In the genomic region with DNA sequence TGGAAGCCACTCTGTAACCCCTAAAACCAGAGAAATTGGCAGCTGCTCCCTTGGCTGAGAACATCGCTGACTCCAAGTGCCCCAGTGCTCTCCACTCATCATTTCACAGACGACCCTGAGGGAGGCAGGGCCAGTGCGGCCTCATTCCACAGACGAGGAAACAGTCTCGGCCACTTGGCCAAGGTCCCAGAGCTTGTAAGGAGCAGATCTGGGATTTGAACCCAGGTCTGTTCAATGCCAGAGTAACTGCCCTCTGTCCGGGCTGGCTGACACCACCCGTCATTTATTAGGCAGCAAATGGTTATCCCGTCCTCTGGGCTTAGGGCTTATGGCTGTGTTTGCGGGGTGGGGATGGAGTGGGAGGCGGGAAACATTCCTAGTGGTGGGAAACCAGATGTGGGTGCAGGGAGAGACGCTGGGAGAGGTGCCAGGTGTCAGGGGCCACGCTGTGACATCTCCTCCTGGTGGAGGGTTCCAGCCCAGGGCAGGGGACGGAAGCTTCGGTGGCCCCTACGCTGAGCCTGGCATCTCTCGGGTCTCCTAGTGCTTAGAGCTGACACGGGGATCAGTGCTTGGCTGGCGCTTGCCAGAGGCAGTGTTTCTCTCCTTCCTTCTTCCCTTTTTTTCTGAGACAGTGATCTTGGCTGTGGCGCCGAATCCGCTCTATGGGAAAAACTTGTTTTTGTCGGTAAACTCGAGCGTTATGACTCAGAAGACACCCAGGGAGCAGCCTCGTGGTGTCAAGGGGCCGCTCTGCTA, we compare ENCODE assay signal across 9 cellular contexts. TPM values are rescaled to one million over a fixed set of nuclear protein-coding genes. Genes with fewer than 3 reads are reported as not detected.
DNase-seq lines count a peak whose midpoint lies in the region; ATAC-seq and TF ChIP-seq lines count a peak whose summit lies in the region.
"Had no signal": no experiment of that assay in that cellular context is flagged by ENCODE, and none has a peak within 500 bp of the region (broad histone marks: within the 10 kb centered on the region; RNA-seq: fewer than 3 reads in every experiment).

No MANE protein-coding gene starts in this region.

- H4K8ac ChIP-seq in IMR-90 (ENCODE audit: low read depth in 2 of 2, low read length in 2 of 2): peak overlapping the region in 1 of 2 experiments; percentile 19; a peak in 1 of 4 replicates

- TF ChIP-seq RAD21 in IMR-90 (IDR thresholded peaks at IDR 0.05; ENCODE audit: low read length): no peak

- peaks cover 50% of the 10 kb centered on the region for H3K27me3 Mint-ChIP-seq in dendritic cell treated with granulocyte-macrophage colony-stimulating factor and Interleukin-4, amounts not matched to agents 40 ng/mL and 50 ng/mL, for 4 days

- TF ChIP-seq CTCF in IMR-90 (conservative IDR thresholded peaks at IDR 0.05; ENCODE audit: low read depth, low read length) (no peak), lower lobe of right lung (IDR thresholded peaks at IDR 0.05) (no peak)

- H3K36me3 Mint-ChIP-seq in dendritic cell treated with granulocyte-macrophage colony-stimulating factor and Interleukin-4, amounts not matched to agents 40 ng/mL and 50 ng/mL, for 4 days (ENCODE audit: low read depth): no peaks in the 10 kb centered on the region

- H3K9me3 Mint-ChIP-seq in dendritic cell treated with granulocyte-macrophage colony-stimulating factor and Interleukin-4, amounts not matched to agents 40 ng/mL and 50 ng/mL, for 4 days: no peaks in the 10 kb centered on the region

- H3K18ac ChIP-seq in IMR-90 (ENCODE audit: low read depth, low read length): no peak overlapping the region

- H2BK20ac ChIP-seq in IMR-90 (ENCODE audit: low read depth, low read length): peak overlapping the region; percentile 16; the same call in 1 of the 2 replicates

- H3K27ac ChIP-seq in IMR-90 (ENCODE audit: insufficient read depth, low read length) (no peak overlapping the region), lower lobe of right lung (peak overlapping the region; percentile 13), subcutaneous abdominal adipose tissue (ENCODE audit: low read depth, low read length) (no peak overlapping the region)

- H4K5ac ChIP-seq in IMR-90 (ENCODE audit: low read depth, low read length): no peak overlapping the region

- H3K36me3 ChIP-seq in IMR-90 (ENCODE audit: control insufficient read depth, insufficient read depth, low read length) (no peaks in the 10 kb centered on the region), lower lobe of right lung (no peaks in the 10 kb centered on the region), subcutaneous abdominal adipose tissue (ENCODE audit: control insufficient read depth in 5 of 5, insufficient read depth in 5 of 5, low read length in 5 of 5) (no peaks in the 10 kb centered on the region)

- no peak overlapping the region for H3K4ac ChIP-seq in IMR-90 (ENCODE audit: low read depth, low read length)

- no peak overlapping the region for H2BK120ac ChIP-seq in IMR-90 (ENCODE audit: low read depth, low read length)

- no peak overlapping the region for H2BK15ac ChIP-seq in IMR-90 (ENCODE audit: low read depth, low read length)

- H2AFZ ChIP-seq in IMR-90 (replicated peaks; ENCODE audit: low read length, poor library complexity): peak overlapping the region; percentile 84

- H3K9me3 ChIP-seq in IMR-90 (ENCODE audit: control insufficient read depth, insufficient read depth, low read length) (no peaks in the 10 kb centered on the region; the same call in 1 of the 2 replicates), lower lobe of right lung (no peaks in the 10 kb centered on the region), subcutaneous abdominal adipose tissue (ENCODE audit: control insufficient read depth in 5 of 5, low read length in 5 of 5) (peaks cover 0 to 5% (median 0%) of the 10 kb centered on the region in 5 donors)

- H2AK5ac ChIP-seq in IMR-90 (ENCODE audit: low read depth, low read length): peak overlapping the region; percentile 69

- H3K4me3 Mint-ChIP-seq in dendritic cell treated with granulocyte-macrophage colony-stimulating factor and Interleukin-4, amounts not matched to agents 40 ng/mL and 50 ng/mL, for 4 days: no peak overlapping the region

- H2BK5ac ChIP-seq in IMR-90 (ENCODE audit: low read depth, low read length, poor library complexity, severe bottlenecking): no peak overlapping the region

- WGBS in IMR-90 (ENCODE audit: extremely low coverage in 2 of 2, insufficient read length in 1 of 2), 2 experiments: 25% methylated on average over 11 of the region's 26 CpGs; no CpG with 5 or more reads in 1 of the 2 experiments

- H3K27me3 ChIP-seq in IMR-90 (ENCODE audit: control insufficient read depth, insufficient read depth, low read length): peaks cover 12% of the 10 kb centered on the region
- peaks cover 7% of the 10 kb centered on the region for H3K27me3 ChIP-seq in lower lobe of right lung (ENCODE audit: low read depth)
- H3K27me3 ChIP-seq in subcutaneous abdominal adipose tissue (ENCODE audit: control insufficient read depth in 5 of 5, insufficient read depth in 4 of 5, low read length in 5 of 5): peaks cover 0 to 22% (median 7%) of the 10 kb centered on the region in 5 donors

- H3K9me1 ChIP-seq in IMR-90 (ENCODE audit: insufficient read depth, low read length): no peaks in the 10 kb centered on the region

- ATAC-seq in IMR-90 (ENCODE audit: low read depth): no peak
- ATAC-seq in lower lobe of right lung: no peak
- no peak for ATAC-seq in HG03457 (IDR thresholded peaks at IDR 0.05; ENCODE audit: unreplicated experiment)
- no peak for ATAC-seq in GM18519 (IDR thresholded peaks at IDR 0.05; ENCODE audit: low FRiP score, unreplicated experiment)

- CTCF ChIA-PET in IMR-90 (lab: Yijun Ruan, JAX): no interaction called here

- H3K9ac ChIP-seq in IMR-90 (ENCODE audit: low read depth, low read length) (no peak overlapping the region), subcutaneous abdominal adipose tissue (ENCODE audit: low read length in 5 of 5) (peak overlapping the region; percentile 4 to 56 (median 39))

- POLR2A ChIA-PET in IMR-90 (lab: Charles Lee; ENCODE audit: unreplicated experiment): no interaction called here

- no TSS peak for BruUV-seq in IMR-90 (replicated peaks; lab: Mats Ljungman, UMichigan)

- H3K56ac ChIP-seq in IMR-90 (ENCODE audit: extremely low read depth, insufficient read depth, low read length): no peak overlapping the region

- H3K4me1 ChIP-seq in IMR-90 (ENCODE audit: control insufficient read depth, insufficient read depth, low read length): peaks cover 4% of the 10 kb centered on the region; the same call in 1 of the 2 replicates
- no peaks in the 10 kb centered on the region for H3K4me1 ChIP-seq in lower lobe of right lung
- H3K4me1 ChIP-seq in subcutaneous abdominal adipose tissue (ENCODE audit: control insufficient read depth in 5 of 5, insufficient read depth in 5 of 5, low read length in 5 of 5): peaks cover 10 to 20% (median 16%) of the 10 kb centered on the region in 5 donors

- no peak overlapping the region for H4K91ac ChIP-seq in IMR-90 (ENCODE audit: insufficient read depth, low read depth, low read length)

- H3K79me1 ChIP-seq in IMR-90 (ENCODE audit: low read depth in 1 of 2, low read length in 2 of 2): 0 out of 4 replicates have a peak, but pooled peaks cover 0 to under 1% of the 10 kb centered on the region in 2 experiments

- intact Hi-C loops in IMR-90 (cut with micrococcal nuclease) (no loop called here), lower lobe of right lung (cut with DNase I) (no loop called here)
- intact Hi-C loops in dendritic cell treated with granulocyte-macrophage colony-stimulating factor and Interleukin-4, amounts not matched to agents 40 ng/mL and 50 ng/mL, for 4 days (cut with micrococcal nuclease): no loop called here

- TF ChIP-seq POLR2A in IMR-90 (IDR thresholded peaks at IDR 0.05; ENCODE audit: low read depth, low read length): no peak

- DNase-seq in IMR-90 (peak; percentile 63), lower lobe of right lung (no peak), iPS-NIHi11 (ENCODE audit: low spot score) (no peak), RKO (ENCODE audit: low spot score) (no peak)

- H2AK9ac ChIP-seq in IMR-90 (replicated peaks; ENCODE audit: low read depth, low read length, poor library complexity): peak overlapping the region; percentile 83

- peak overlapping the region; percentile 81 for H3K27ac Mint-ChIP-seq in dendritic cell treated with granulocyte-macrophage colony-stimulating factor and Interleukin-4, amounts not matched to agents 40 ng/mL and 50 ng/mL, for 4 days
- H3K27ac Mint-ChIP-seq: progenitor cell of endocrine pancreas had no signal

- no peaks in the 10 kb centered on the region for H4K20me1 ChIP-seq in IMR-90 (ENCODE audit: insufficient read depth, low read length)

- H3K4me3 ChIP-seq in IMR-90 (ENCODE audit: insufficient read depth, low read depth, low read length): no peak overlapping the region
- H3K4me3 ChIP-seq in lower lobe of right lung: no peak overlapping the region
- peak overlapping the region in 3 of 5 donors; percentile 13 to 35 (median 30) for H3K4me3 ChIP-seq in subcutaneous abdominal adipose tissue (ENCODE audit: low read depth in 1 of 5, low read length in 5 of 5)

- H3K14ac ChIP-seq in IMR-90 (replicated peaks; ENCODE audit: low read depth, low read length): peak overlapping the region; percentile 44

- in situ Hi-C loops in IMR-90 (cut with MboI; ENCODE audit: low sequenced_read_pairs): no loop called here

- dilution Hi-C loops in IMR-90 (cut with HindIII; ENCODE audit: low sequenced_read_pairs, unreplicated experiment): no loop called here

- peak overlapping the region; percentile 7 for H3K23ac ChIP-seq in IMR-90 (ENCODE audit: low read depth, low read length)

- H3K4me1 Mint-ChIP-seq in dendritic cell treated with granulocyte-macrophage colony-stimulating factor and Interleukin-4, amounts not matched to agents 40 ng/mL and 50 ng/mL, for 4 days (ENCODE audit: low read depth): peaks cover 31% of the 10 kb centered on the region

- no peak overlapping the region for H3K4me2 ChIP-seq in IMR-90 (ENCODE audit: low read depth, low read length)

TF ChIP-seq in IMR-90, 13 proteins besides CTCF, POLR2A, EP300 and RAD21:
- TF ChIP-seq RCOR1 (IDR thresholded peaks at IDR 0.05; ENCODE audit: insufficient replicate concordance, low read length): no peak
- peak; percentile 24; the same call in 1 of the 2 replicates for TF ChIP-seq FOS (IDR thresholded peaks at IDR 0.05; ENCODE audit: low read depth, low read length)

RNA-seq across cellular contexts. Expression of gene IER5L, which starts 20.1 kb away (rescaled TPM):
- 12.5 and 14.4 TPM in 2 replicates for total RNA-seq in IMR-90 (2012; rRNA removed)
- 13.4 and 21.0 TPM in 2 replicates for polyA plus RNA-seq in IMR-90 (2012; rRNA removed)
- polyA plus RNA-seq in IMR-90 (2012; cell fraction: cytosol; rRNA removed): 12.4 and 35.8 TPM in 2 replicates
- 13.1 and 28.4 TPM in 2 replicates for polyA plus RNA-seq in IMR-90 (2012; cell fraction: nucleus; rRNA removed; ENCODE audit: low replicate concordance)
- 8.7 TPM for total RNA-seq in lower lobe of right lung

Comparison
In these comparisons a context has a peak if more than half of its experiments do, and no peak if none do; other contexts are left out.
1. H3K4me3 ChIP-seq: peak in subcutaneous abdominal adipose tissue (3 of 5); none in IMR-90 (single experiment) and lower lobe of right lung (single experiment).